In the genomic region with DNA sequence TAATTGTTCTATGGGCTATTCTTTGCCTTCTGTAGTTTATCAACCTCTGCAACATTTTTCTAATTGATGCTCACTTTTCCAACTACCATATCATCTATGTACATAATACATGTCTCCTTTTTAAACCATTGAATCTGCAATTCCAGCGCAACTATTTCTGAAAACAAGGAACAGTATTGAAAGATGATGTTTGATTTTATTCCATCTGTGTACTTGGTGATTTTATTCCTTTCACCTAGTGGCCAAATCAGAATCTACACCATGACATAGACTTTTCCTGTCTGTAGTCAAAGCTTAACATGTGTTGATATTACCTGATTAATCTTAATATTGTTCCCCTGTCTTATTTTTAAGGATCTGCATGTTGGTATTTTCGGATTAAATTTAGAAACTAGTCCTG, we compare ENCODE assay signal across 9 cellular contexts. TPM values are rescaled to one million over a fixed set of nuclear protein-coding genes. Genes with fewer than 3 reads are reported as not detected.
A peak's percentile ranks its signal among the peaks of the same experiment; 100 is the strongest.
DNase-seq lines count a peak whose midpoint lies in the region; FAIRE-seq and TF ChIP-seq lines count a peak whose summit lies in the region.
"Had no signal": no experiment of that assay in that cellular context is flagged by ENCODE, and none has a peak within 500 bp of the region (broad histone marks: within the 10 kb centered on the region; RNA-seq: fewer than 3 reads in every experiment).

No MANE protein-coding gene starts in this region.

- H3K4ac ChIP-seq in mesendoderm (ENCODE audit: low read depth, low read length) = no peak overlapping the region

- H3K4me2 ChIP-seq in mesendoderm (ENCODE audit: low read length) = no peak overlapping the region

- H2BK5ac ChIP-seq in mesendoderm (ENCODE audit: low read length) = no peak overlapping the region

- H3K9ac ChIP-seq in mesendoderm (ENCODE audit: low read length) = no peak overlapping the region

- no peak overlapping the region for H4K8ac ChIP-seq in mesendoderm (ENCODE audit: low read depth, low read length)

- H3K27me3 ChIP-seq in BE2C = no peaks in the 10 kb centered on the region
- H3K27me3 ChIP-seq in mesendoderm (ENCODE audit: insufficient read depth, low read length, poor library complexity) = no peaks in the 10 kb centered on the region

- in situ Hi-C loops in astrocyte of the spinal cord (cut with HindIII; ENCODE audit: low sequenced_read_pairs) = no loop called here
- in situ Hi-C loops in G401 (cut with HindIII; ENCODE audit: low sequenced_read_pairs) = no loop called here

- H3K27ac ChIP-seq in mesendoderm (ENCODE audit: low read depth, low read length) = no peak overlapping the region
- no peak overlapping the region for H3K27ac ChIP-seq in substantia nigra (ENCODE audit: low read depth, low read length, poor library complexity, severe bottlenecking)

- no peak for TF ChIP-seq POLR2A in H54 (IDR thresholded peaks at IDR 0.05; ENCODE audit: low read depth, low read length)

- H3K18ac ChIP-seq in mesendoderm (ENCODE audit: low read length) = no peak overlapping the region

- no peaks in the 10 kb centered on the region for H3K4me1 ChIP-seq in BE2C
- H3K4me1 ChIP-seq in mesendoderm (ENCODE audit: control insufficient read depth, low read depth, low read length) = no peaks in the 10 kb centered on the region

- no peak overlapping the region for H2BK120ac ChIP-seq in mesendoderm (ENCODE audit: low read depth, low read length)

- TF ChIP-seq CTCF in BE2C (IDR thresholded peaks at IDR 0.05; ENCODE audit: low read depth, low read length) = peak; percentile 36
- peak; percentile 45 for TF ChIP-seq CTCF in astrocyte of the spinal cord (IDR thresholded peaks at IDR 0.05; ENCODE audit: low read depth, low read length)

- H3K9me3 ChIP-seq in BE2C = no peaks in the 10 kb centered on the region

- no peak overlapping the region for H2AK5ac ChIP-seq in mesendoderm (ENCODE audit: low read length)

- H3K79me1 ChIP-seq in mesendoderm (ENCODE audit: low read length) = peaks cover 4% of the 10 kb centered on the region

- no peak overlapping the region for H2BK15ac ChIP-seq in mesendoderm (replicated peaks; ENCODE audit: low read depth)

- H3K36me3 ChIP-seq in BE2C (no peaks in the 10 kb centered on the region), mesendoderm (ENCODE audit: control insufficient read depth, insufficient read depth, low read length) (no peaks in the 10 kb centered on the region)

- peak; percentile 86 for FAIRE-seq in H54 (lab: Jason Lieb, UNC)

- no CpG with 5 or more reads among the region's 2 CpGs for WGBS in mesendoderm (ENCODE audit: extremely low coverage, insufficient coverage, low lambda C conversion rate)

- H3K23ac ChIP-seq in mesendoderm (ENCODE audit: low read length) = no peak overlapping the region

- no peak overlapping the region for H3K56ac ChIP-seq in mesendoderm (ENCODE audit: low read length)

- no peak overlapping the region for H4K5ac ChIP-seq in mesendoderm (ENCODE audit: low read length)

- DNase-seq in BE2C = no peak
- DNase-seq in H54 (ENCODE audit: insufficient read length, low spot score) = no peak
- no peak for DNase-seq in astrocyte of the spinal cord (ENCODE audit: low read depth, low spot score)
- DNase-seq in mesendoderm = peak; percentile 37
- no peak for DNase-seq in NCI-H748 (lab: John Stamatoyannopoulos, UW; ENCODE audit: unreplicated experiment)
- no peak for DNase-seq in substantia nigra (lab: John Stamatoyannopoulos, UW)
- no peak for DNase-seq in G401 (ENCODE audit: low spot score)
- no peak for DNase-seq in C1 segment of cervical spinal cord (lab: John Stamatoyannopoulos, UW)
- DNase-seq: NCI-H226 had no signal

- H3K4me3 ChIP-seq in BE2C (ENCODE audit: low read depth, low read length) (no peak overlapping the region), astrocyte of the spinal cord (ENCODE audit: low read depth, low read length) (no peak overlapping the region), mesendoderm (ENCODE audit: low read length) (no peak overlapping the region)

- H3K79me2 ChIP-seq in mesendoderm (ENCODE audit: control insufficient read depth, insufficient read depth, low read length) = peaks cover 41% of the 10 kb centered on the region

RNA-seq across cellular contexts. Expression of a gene that starts 13.0 kb away (rescaled TPM):
- polyA plus RNA-seq in BE2C (2012; ENCODE audit: insufficient read depth, insufficient read length, low read depth) = 20.9 TPM
- 30.9 TPM for polyA plus RNA-seq in mesendoderm (2013, experiment 1 of 2)
- polyA plus RNA-seq in mesendoderm (2013, experiment 2 of 2) = 31.8 TPM
- total RNA-seq in G401 (2014; rRNA removed; shearing (Covaris generic)) = 9.5 and 23.6 TPM in 2 replicates

RNA-seq across cellular contexts. Expression of a gene that starts 22.8 kb away (rescaled TPM):
- 16.0 TPM for polyA plus RNA-seq in BE2C (2012; ENCODE audit: insufficient read depth, insufficient read length, low read depth)
- polyA plus RNA-seq in mesendoderm (2013, experiment 1 of 2) = 98.5 TPM
- 94.4 TPM for polyA plus RNA-seq in mesendoderm (2013, experiment 2 of 2)
- total RNA-seq in G401 (2014; rRNA removed; shearing (Covaris generic)) = 41.1 and 45.8 TPM in 2 replicates

RNA-seq across cellular contexts. Expression of a gene that starts 31.7 kb away (rescaled TPM):
- polyA plus RNA-seq in BE2C (2012; ENCODE audit: insufficient read depth, insufficient read length, low read depth) = 17.3 TPM
- 23.5 TPM for polyA plus RNA-seq in mesendoderm (2013, experiment 1 of 2)
- polyA plus RNA-seq in mesendoderm (2013, experiment 2 of 2) = 24.1 TPM
- 83.4 and 84.3 TPM in 2 replicates for total RNA-seq in G401 (2014; rRNA removed; shearing (Covaris generic))

RNA-seq across cellular contexts. Expression of a gene that starts 40.0 kb away (rescaled TPM):
- 3.4 TPM for polyA plus RNA-seq in BE2C (2012; ENCODE audit: insufficient read depth, insufficient read length, low read depth)
- polyA plus RNA-seq in mesendoderm (2013, experiment 1 of 2) = 1.2 TPM
- 1.2 TPM for polyA plus RNA-seq in mesendoderm (2013, experiment 2 of 2)
- total RNA-seq in G401 (2014; rRNA removed; shearing (Covaris generic)) = 12.7 and 16.1 TPM in 2 replicates
